Comparison of ENCODE assay signal across 11 cellular contexts in genomic region chr16:3664187-3664896, GRCh38.
"Had no signal": no experiment of that assay in that cellular context is flagged by ENCODE, and none has a peak within 500 bp of the region (broad histone marks: within the 10 kb centered on the region; RNA-seq: fewer than 3 reads in every experiment).

No MANE protein-coding gene starts in this region.

- DNase-seq: activated CD4-positive, alpha-beta T cell treated with anti-CD3 and anti-CD28 coated beads, Interleukin-2, amount 10 ng/mL, durations not matched to agents 24 days and 14 days; activated CD4-positive, CD25-positive, alpha-beta regulatory T cell; activated effector memory CD4-positive, alpha-beta T cell treated with anti-CD3 and anti-CD28 coated beads, Interleukin-2, amount 50 U/mL, for 16 hours; activated T-cell treated with anti-CD3 and anti-CD28 coated beads, Interleukin-2, amount 50 U/mL, for 24 hours; dorsolateral prefrontal cortex; erythroblast; midbrain; ovary; stimulated activated CD4-positive, alpha-beta T cell treated with anti-CD3 and anti-CD28 coated beads, Interleukin-12 subunit alpha, Interleukin-12 subunit beta, amount 100 ng/mL, for 4 hours; stimulated activated CD4-positive, alpha-beta T cell treated with anti-CD3 and anti-CD28 coated beads, Interleukin-2, amount 100 ng/mL, for 24 hours had no signal

- H3K4me3 ChIP-seq: cardiac muscle cell, dorsolateral prefrontal cortex, ovary had no signal

- H3K36me3 ChIP-seq: ovary had no signal

- H3K4me3 Mint-ChIP-seq: activated CD4-positive, alpha-beta T cell treated with anti-CD3 and anti-CD28 coated beads, Interleukin-2, amount 10 ng/mL, durations not matched to agents 24 days and 14 days; activated T-cell treated with anti-CD3 and anti-CD28 coated beads, Interleukin-2, amount 50 U/mL, for 24 hours had no signal

- H3K9me3 Mint-ChIP-seq: activated CD4-positive, alpha-beta T cell treated with anti-CD3 and anti-CD28 coated beads, Interleukin-2, amount 10 ng/mL, durations not matched to agents 24 days and 14 days; activated T-cell treated with anti-CD3 and anti-CD28 coated beads, Interleukin-2, amount 50 U/mL, for 24 hours had no signal

- H3K9me3 ChIP-seq: ovary had no signal

- H3K27me3 Mint-ChIP-seq: activated CD4-positive, alpha-beta T cell treated with anti-CD3 and anti-CD28 coated beads, Interleukin-2, amount 10 ng/mL, durations not matched to agents 24 days and 14 days; activated T-cell treated with anti-CD3 and anti-CD28 coated beads, Interleukin-2, amount 50 U/mL, for 24 hours had no signal

- H3K27me3 ChIP-seq: cardiac muscle cell, dorsolateral prefrontal cortex, ovary had no signal

- H3K27ac Mint-ChIP-seq: activated CD4-positive, alpha-beta T cell treated with anti-CD3 and anti-CD28 coated beads, Interleukin-2, amount 10 ng/mL, durations not matched to agents 24 days and 14 days had no signal

- H3K27ac ChIP-seq: cardiac muscle cell, dorsolateral prefrontal cortex, ovary had no signal
